In the genomic region with DNA sequence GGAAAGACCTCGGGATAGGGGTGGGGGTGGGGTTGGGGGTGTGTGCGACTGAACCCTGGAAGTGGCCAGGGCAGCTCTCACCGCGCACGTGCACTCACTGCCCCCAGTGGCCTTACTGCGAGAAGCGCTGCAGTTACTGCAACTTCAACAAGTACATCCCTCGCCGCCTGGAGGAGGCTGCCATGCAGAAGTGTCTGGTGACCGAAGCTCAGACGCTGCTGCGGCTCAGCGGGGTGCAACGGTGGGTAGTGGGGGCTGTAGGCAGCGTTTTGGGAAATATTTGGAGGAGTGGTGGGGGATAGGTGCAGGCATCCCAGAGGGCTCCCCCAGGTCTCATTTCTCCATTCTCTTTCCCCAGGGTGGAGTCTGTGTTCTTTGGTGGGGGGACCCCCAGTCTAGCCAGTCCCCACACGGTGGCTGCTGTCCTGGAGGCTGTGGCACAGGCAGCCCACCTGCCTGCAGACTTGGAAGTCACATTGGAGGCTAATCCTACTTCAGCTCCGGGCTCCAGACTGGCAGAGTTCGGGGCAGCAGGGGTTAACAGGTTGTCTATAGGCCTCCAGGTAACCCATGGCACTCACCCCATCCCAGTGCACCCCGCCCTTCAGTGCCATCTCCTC, we compare ENCODE assay signal across 1 cellular context.
TF ChIP-seq lines count a peak whose summit lies in the region.

No MANE protein-coding gene starts in this region.

TF ChIP-seq in SK-N-SH treated with all-trans-retinoic acid at 6 μM for 48 hours, 23 proteins besides CTCF, POLR2A, EP300 and RAD21 (continued from another document):
- TF ChIP-seq, protein P1, sequence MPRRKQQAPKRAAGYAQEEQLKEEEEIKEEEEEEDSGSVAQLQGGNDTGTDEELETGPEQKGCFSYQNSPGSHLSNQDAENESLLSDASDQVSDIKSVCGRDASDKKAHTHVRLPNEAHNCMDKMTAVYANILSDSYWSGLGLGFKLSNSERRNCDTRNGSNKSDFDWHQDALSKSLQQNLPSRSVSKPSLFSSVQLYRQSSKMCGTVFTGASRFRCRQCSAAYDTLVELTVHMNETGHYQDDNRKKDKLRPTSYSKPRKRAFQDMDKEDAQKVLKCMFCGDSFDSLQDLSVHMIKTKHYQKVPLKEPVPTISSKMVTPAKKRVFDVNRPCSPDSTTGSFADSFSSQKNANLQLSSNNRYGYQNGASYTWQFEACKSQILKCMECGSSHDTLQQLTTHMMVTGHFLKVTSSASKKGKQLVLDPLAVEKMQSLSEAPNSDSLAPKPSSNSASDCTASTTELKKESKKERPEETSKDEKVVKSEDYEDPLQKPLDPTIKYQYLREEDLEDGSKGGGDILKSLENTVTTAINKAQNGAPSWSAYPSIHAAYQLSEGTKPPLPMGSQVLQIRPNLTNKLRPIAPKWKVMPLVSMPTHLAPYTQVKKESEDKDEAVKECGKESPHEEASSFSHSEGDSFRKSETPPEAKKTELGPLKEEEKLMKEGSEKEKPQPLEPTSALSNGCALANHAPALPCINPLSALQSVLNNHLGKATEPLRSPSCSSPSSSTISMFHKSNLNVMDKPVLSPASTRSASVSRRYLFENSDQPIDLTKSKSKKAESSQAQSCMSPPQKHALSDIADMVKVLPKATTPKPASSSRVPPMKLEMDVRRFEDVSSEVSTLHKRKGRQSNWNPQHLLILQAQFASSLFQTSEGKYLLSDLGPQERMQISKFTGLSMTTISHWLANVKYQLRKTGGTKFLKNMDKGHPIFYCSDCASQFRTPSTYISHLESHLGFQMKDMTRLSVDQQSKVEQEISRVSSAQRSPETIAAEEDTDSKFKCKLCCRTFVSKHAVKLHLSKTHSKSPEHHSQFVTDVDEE (CRISPR knock-in tag; IDR thresholded peaks at IDR 0.05) = no peak
- no peak for TF ChIP-seq ZNF8 (CRISPR knock-in tag; IDR thresholded peaks at IDR 0.05)
- no peak for TF ChIP-seq ZFP30 (CRISPR knock-in tag; IDR thresholded peaks at IDR 0.05)
- TF ChIP-seq ZFP3 (CRISPR knock-in tag; IDR thresholded peaks at IDR 0.05) = no peak
- TF ChIP-seq, protein P2, sequence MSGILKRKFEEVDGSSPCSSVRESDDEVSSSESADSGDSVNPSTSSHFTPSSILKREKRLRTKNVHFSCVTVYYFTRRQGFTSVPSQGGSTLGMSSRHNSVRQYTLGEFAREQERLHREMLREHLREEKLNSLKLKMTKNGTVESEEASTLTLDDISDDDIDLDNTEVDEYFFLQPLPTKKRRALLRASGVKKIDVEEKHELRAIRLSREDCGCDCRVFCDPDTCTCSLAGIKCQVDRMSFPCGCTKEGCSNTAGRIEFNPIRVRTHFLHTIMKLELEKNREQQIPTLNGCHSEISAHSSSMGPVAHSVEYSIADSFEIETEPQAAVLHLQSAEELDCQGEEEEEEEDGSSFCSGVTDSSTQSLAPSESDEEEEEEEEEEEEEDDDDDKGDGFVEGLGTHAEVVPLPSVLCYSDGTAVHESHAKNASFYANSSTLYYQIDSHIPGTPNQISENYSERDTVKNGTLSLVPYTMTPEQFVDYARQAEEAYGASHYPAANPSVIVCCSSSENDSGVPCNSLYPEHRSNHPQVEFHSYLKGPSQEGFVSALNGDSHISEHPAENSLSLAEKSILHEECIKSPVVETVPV (CRISPR knock-in tag; IDR thresholded peaks at IDR 0.05) = no peak
TF ChIP-seq in SK-N-SH treated with all-trans-retinoic acid at 6 μM for 48 hours: peak in this region for 0.
